Comparison of ENCODE assay signal across 8 cellular contexts in the genomic region with DNA sequence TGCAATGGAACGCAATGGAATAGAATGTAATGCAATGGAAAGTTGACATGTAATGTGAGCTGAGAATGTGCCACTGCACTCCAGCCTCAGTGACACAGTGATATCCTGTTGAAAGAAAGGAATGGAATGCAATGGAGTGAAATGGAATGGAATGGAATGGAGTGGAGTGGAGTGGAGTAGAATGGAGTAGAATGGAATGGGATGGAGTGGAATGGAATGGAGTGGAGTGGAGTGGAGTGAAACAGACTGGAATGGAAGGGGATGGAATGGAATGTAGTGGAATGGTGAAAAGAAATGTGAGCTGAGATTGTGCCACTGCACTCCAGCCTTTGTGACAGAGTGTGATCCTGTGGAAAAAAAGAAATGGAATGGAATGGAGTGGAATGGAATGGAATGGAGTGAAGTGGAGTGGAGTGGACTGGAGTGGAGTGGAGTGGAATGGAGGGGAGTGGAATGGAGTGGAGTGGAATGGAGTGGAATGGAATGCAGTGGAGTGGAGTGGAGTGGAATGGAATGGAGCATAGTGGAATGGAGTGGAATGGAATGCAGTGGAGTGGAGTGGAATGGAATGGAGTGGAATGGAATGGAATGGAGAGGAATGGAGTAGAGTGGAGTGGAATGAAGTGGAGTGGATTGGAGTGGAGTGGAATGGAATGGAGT.
DNase-seq lines count a peak whose midpoint lies in the region; ATAC-seq and TF ChIP-seq lines count a peak whose summit lies in the region.
"Not testable (repeated sequence)": the region's sequence is repeated elsewhere in the genome, so short reads cannot be mapped to it uniquely, and the experiment has no call there.

No MANE protein-coding gene starts in this region.

- H3K27me3 Mint-ChIP-seq in endothelial cell (ENCODE audit: unreplicated experiment) (peaks cover 31% of the 10 kb centered on the region), glutamatergic neuron (ENCODE audit: unreplicated experiment) (peaks cover 33% of the 10 kb centered on the region)

- ATAC-seq in GM18907 (IDR thresholded peaks at IDR 0.05; ENCODE audit: unreplicated experiment): peak; percentile 54
- ATAC-seq in HG03196 (IDR thresholded peaks at IDR 0.05; ENCODE audit: unreplicated experiment): peak; percentile 48
- peak; percentile 66 to 70 for ATAC-seq in right cardiac atrium
- peak; percentile 67 to 71 for ATAC-seq in lower lobe of right lung
- peak; percentile 49 for ATAC-seq in omental fat pad (ENCODE audit: low FRiP score)
- ATAC-seq in thoracic aorta (ENCODE audit: insufficient number of reproducible peaks, low FRiP score, low read depth): peak; percentile 37

- H3K4me1 Mint-ChIP-seq in endothelial cell (ENCODE audit: unreplicated experiment); glutamatergic neuron (ENCODE audit: low read depth, unreplicated experiment): not testable (repeated sequence)

- WGBS in right cardiac atrium: 75% methylated on average over 1 of the region's 1 CpG

- H3K4me3 Mint-ChIP-seq in endothelial cell (ENCODE audit: unreplicated experiment): peak overlapping the region; percentile 1
- H3K4me3 Mint-ChIP-seq in glutamatergic neuron (ENCODE audit: unreplicated experiment): not testable (repeated sequence)

- H3K9me3 ChIP-seq in right cardiac atrium (ENCODE audit: control insufficient read depth, low read length); lower lobe of right lung; thoracic aorta: not testable (repeated sequence)

- peaks cover 38% of the 10 kb centered on the region for H3K36me3 Mint-ChIP-seq in endothelial cell (ENCODE audit: low read depth, unreplicated experiment)
- peaks cover 36% of the 10 kb centered on the region for H3K36me3 Mint-ChIP-seq in glutamatergic neuron (ENCODE audit: unreplicated experiment)

- peaks cover 50% of the 10 kb centered on the region for H3K9me3 Mint-ChIP-seq in endothelial cell (ENCODE audit: unreplicated experiment)
- peaks cover 44% of the 10 kb centered on the region for H3K9me3 Mint-ChIP-seq in glutamatergic neuron (ENCODE audit: unreplicated experiment)

- TF ChIP-seq CTCF in endothelial cell (IDR thresholded peaks at IDR 0.05; ENCODE audit: unreplicated experiment); glutamatergic neuron (IDR thresholded peaks at IDR 0.05; ENCODE audit: partially characterized antibody, unreplicated experiment); lower lobe of right lung (IDR thresholded peaks at IDR 0.05); omental fat pad (IDR thresholded peaks at IDR 0.05); thoracic aorta (IDR thresholded peaks at IDR 0.05): not testable (repeated sequence)

- H3K27me3 ChIP-seq in right cardiac atrium (ENCODE audit: control insufficient read depth, insufficient read depth); lower lobe of right lung (ENCODE audit: low read depth); thoracic aorta (replicated peaks; ENCODE audit: insufficient read depth): not testable (repeated sequence)

- H3K4me1 ChIP-seq in right cardiac atrium (ENCODE audit: control insufficient read depth, insufficient read depth, low read length); lower lobe of right lung; thoracic aorta (ENCODE audit: control insufficient read depth in 1 of 2, low read depth in 2 of 2): not testable (repeated sequence)

- H3K36me3 ChIP-seq in lower lobe of right lung, thoracic aorta: not testable (repeated sequence)

- not testable (repeated sequence) for H3K27ac ChIP-seq in right cardiac atrium (ENCODE audit: low read length); lower lobe of right lung; thoracic aorta

- not testable (repeated sequence) for H3K4me3 ChIP-seq in right cardiac atrium (ENCODE audit: low read length); lower lobe of right lung; thoracic aorta

- intact Hi-C loops in right cardiac atrium (cut with DNase I); lower lobe of right lung (cut with DNase I): not testable (repeated sequence)

- H3K27ac Mint-ChIP-seq in endothelial cell (ENCODE audit: unreplicated experiment): peak overlapping the region; percentile 2
- H3K27ac Mint-ChIP-seq in glutamatergic neuron (ENCODE audit: unreplicated experiment): peak overlapping the region; percentile 1

- not testable (repeated sequence) for DNase-seq in endothelial cell (ENCODE audit: low spot score); glutamatergic neuron; right cardiac atrium; lower lobe of right lung; omental fat pad (ENCODE audit: low spot score); thoracic aorta (ENCODE audit: low spot score)
